ENCODE assay signal across 9 cellular contexts in genomic region chr12:116525418-116526001, GRCh38. TPM values are rescaled to one million over a fixed set of nuclear protein-coding genes. Genes with fewer than 3 reads are reported as not detected.
DNase-seq lines count a peak whose midpoint lies in the region; ATAC-seq, FAIRE-seq and TF ChIP-seq lines count a peak whose summit lies in the region.
"Had no signal": no experiment of that assay in that cellular context is flagged by ENCODE, and none has a peak within 500 bp of the region (broad histone marks: within the 10 kb centered on the region; RNA-seq: fewer than 3 reads in every experiment).

No MANE protein-coding gene starts in this region.

- intact Hi-C loops in natural killer cell (cut with micrococcal nuclease), result no loop called here

- H3K27ac ChIP-seq in skin epidermis, result peak overlapping the region in 20 of 21 experiments; percentile 48 to 83 (median 72)

- H3K36me3 Mint-ChIP-seq in natural killer cell, result no peaks in the 10 kb centered on the region

- FAIRE-seq in H54 (lab: Jason Lieb, UNC) (peak; percentile 61), GM12891 (lab: Jason Lieb, UNC) (no peak)

- H3K27me3 Mint-ChIP-seq in natural killer cell (ENCODE audit: low read depth in 2 of 2), result peaks cover 22 to 38% of the 10 kb centered on the region in 2 donors

- no peaks in the 10 kb centered on the region for H3K9me3 Mint-ChIP-seq in natural killer cell

- no peak for ATAC-seq in natural killer cell

- TF ChIP-seq POLR2A in H54 (IDR thresholded peaks at IDR 0.05; ENCODE audit: low read depth, low read length) (no peak), GM12891 (IDR thresholded peaks at IDR 0.05; ENCODE audit: low read depth, low read length) (no peak)

- no peak overlapping the region for H3K4me3 Mint-ChIP-seq in natural killer cell

- TF ChIP-seq CTCF in astrocyte of the cerebellum (IDR thresholded peaks at IDR 0.05; ENCODE audit: low read depth, low read length, missing control alignments) (no peak), natural killer cell (IDR thresholded peaks at IDR 0.05) (no peak), GM10266 (IDR thresholded peaks at IDR 0.05; ENCODE audit: control insufficient read depth, insufficient read depth, low read depth, missing control alignments) (no peak)

- H3K4me1 Mint-ChIP-seq in natural killer cell, result no peaks in the 10 kb centered on the region

- H3K4me3 ChIP-seq in astrocyte of the cerebellum (ENCODE audit: low read depth, low read length) (no peak overlapping the region), skin epidermis (peak overlapping the region in 1 of 7 experiments; percentile 12)

- in situ Hi-C loops in astrocyte of the cerebellum (cut with HindIII; ENCODE audit: low sequenced_read_pairs), result no loop called here

- H3K27ac Mint-ChIP-seq in natural killer cell, result no peak overlapping the region

- DNase-seq in H54 (ENCODE audit: insufficient read length, low spot score) (no peak), astrocyte of the cerebellum (ENCODE audit: low read depth) (peak; percentile 95), iris pigment epithelial cell (ENCODE audit: low read depth) (peak; percentile 90), natural killer cell (no peak), GM10266 (ENCODE audit: extremely low spot score) (no peak), GM12891 (ENCODE audit: insufficient read length, low spot score) (no peak), foreskin melanocyte (no peak)
- DNase-seq: NCI-H146 had no signal

TF ChIP-seq in GM12891, 5 proteins besides CTCF, POLR2A, EP300 and RAD21:
- TF ChIP-seq POLR2AphosphoS5 (IDR thresholded peaks at IDR 0.05; ENCODE audit: low read depth, low read length), result no peak
- TF ChIP-seq TAF1 (IDR thresholded peaks at IDR 0.05; ENCODE audit: low read depth, low read length), result no peak
- no peak for TF ChIP-seq SPI1 (IDR thresholded peaks at IDR 0.05; ENCODE audit: low read depth, low read length)
- no peak for TF ChIP-seq POU2F2 (IDR thresholded peaks at IDR 0.05; ENCODE audit: low read depth, low read length)
- TF ChIP-seq PAX5 (IDR thresholded peaks at IDR 0.05; ENCODE audit: insufficient read depth, low read length, severe bottlenecking), result no peak

RNA-seq across cellular contexts. Expression of gene MAP1LC3B2, which starts 33.7 kb away (rescaled TPM):
- 1 to 10 TPM; 1.5 to 3.7 (median 3.3) TPM for total RNA-seq in natural killer cell
- 1.3 TPM for polyA plus RNA-seq in GM12891 (2012; ENCODE audit: low read depth, missing spikeins)

Comparison
In these comparisons a context has a peak if more than half of its experiments do, and no peak if none do; other contexts are left out.
1. DNase-seq: peak in astrocyte of the cerebellum (single experiment) and iris pigment epithelial cell (single experiment); none in H54 (single experiment), natural killer cell (single experiment), GM10266 (single experiment), GM12891 (single experiment) and foreskin melanocyte (single experiment).